ENCODE assay signal across 24 cellular contexts in genomic region chr3:192684151-192684550, GRCh38. TPM values are rescaled to one million over a fixed set of nuclear protein-coding genes. Genes with fewer than 3 reads are reported as not detected.
"Had no signal": no experiment of that assay in that cellular context is flagged by ENCODE, and none has a peak within 500 bp of the region (broad histone marks: within the 10 kb centered on the region; RNA-seq: fewer than 3 reads in every experiment).

No MANE protein-coding gene starts in this region.

- H3K4me3 ChIP-seq: colonic mucosa, esophagus squamous epithelium, left lung, lung, prostate gland, sigmoid colon, skin epidermis, stomach, thoracic aorta, transverse colon had no signal

- DNase-seq: colonic mucosa; dermis blood vessel endothelial cell; esophagus squamous epithelium; foreskin fibroblast; head of caudate nucleus; hippocampal formation; kidney glomerular epithelial cell; left lung; mesenchymal stem cell; midbrain; naive thymus-derived CD4-positive, alpha-beta T cell; nephron progenitor cell; sigmoid colon; stimulated activated CD4-positive, alpha-beta T cell treated with anti-CD3 and anti-CD28 coated beads, Interleukin-2, amount 100 ng/mL, for 24 hours; stimulated activated CD4-positive, alpha-beta T cell treated with anti-CD3 and anti-CD28 coated beads, Interleukin-4, amount 100 ng/mL, for 4 hours; stimulated activated naive CD4-positive, alpha-beta T cell; stomach; substantia nigra; transverse colon had no signal

- H3K9me3 ChIP-seq: colonic mucosa, esophagus squamous epithelium, prostate gland, sigmoid colon, thoracic aorta, transverse colon had no signal

- H3K4me1 ChIP-seq: colonic mucosa, esophagus squamous epithelium, left lung, parathyroid adenoma, prostate gland, sigmoid colon, stomach, transverse colon had no signal

- ATAC-seq: left lung; naive thymus-derived CD4-positive, alpha-beta T cell had no signal

- H3K27ac ChIP-seq: colonic mucosa, esophagus squamous epithelium, left lung, parathyroid adenoma, prostate gland, sigmoid colon, skin epidermis, stomach, thoracic aorta, transverse colon had no signal

- H3K36me3 ChIP-seq: colonic mucosa, esophagus squamous epithelium, left lung, prostate gland, sigmoid colon, stomach, thoracic aorta, transverse colon had no signal

- H3K27me3 ChIP-seq: colonic mucosa, esophagus squamous epithelium, left lung, sigmoid colon, stomach, transverse colon had no signal

RNA-seq across cellular contexts. Expression of gene FGF12, which starts 43.2 kb away (rescaled TPM):
- total RNA-seq: naive thymus-derived CD4-positive, alpha-beta T cell had no signal
- polyA plus RNA-seq: naive thymus-derived CD4-positive, alpha-beta T cell had no signal
